8 cellular contexts compared by ENCODE assay signal in genomic region chr3:194486540-194487288, GRCh38. TPM values are rescaled to one million over a fixed set of nuclear protein-coding genes. Genes with fewer than 3 reads are reported as not detected.
A peak's percentile ranks its signal among the peaks of the same experiment; 100 is the strongest.
DNase-seq lines count a peak whose midpoint lies in the region; ATAC-seq and TF ChIP-seq lines count a peak whose summit lies in the region.

Gene ATP13A3, minus strand, starts transcription at chr3:194487002. Its CDS starts 24,812 bp downstream, at chr3:194462190.

- no peak for TF ChIP-seq EP300 in transverse colon (IDR thresholded peaks at IDR 0.05; ENCODE audit: low read depth)

- H3K4me1 ChIP-seq in trophoblast cell (ENCODE audit: control insufficient read depth in 1 of 2, insufficient read depth in 2 of 2, low read length in 2 of 2) (peaks cover 15 to 16% of the 10 kb centered on the region in 2 experiments), transverse colon (peaks cover 11 to 33% (median 27%) of the 10 kb centered on the region in 4 donors)

- peak within 1 kb of the TSS; percentile 78 for H3K9ac ChIP-seq in trophoblast cell (ENCODE audit: low read length)

- H3K27ac Mint-ChIP-seq in activated naive CD8-positive, alpha-beta T cell treated with anti-CD3 and anti-CD28 coated beads, Interleukin-2, amount 50 U/mL, for 24 hours: peak within 1 kb of the TSS; percentile 92

- intact Hi-C loops in Right ventricle myocardium superior (cut with DNase I) (loop anchor here (5.0 kb wide), 1 partner anchor 96 kb away; no protein-coding TSS in a partner anchor), transverse colon (cut with DNase I; ENCODE audit: low total_unique reads) (loop anchor here (5.0 kb wide), 1 partner anchor 96 kb away; no protein-coding TSS in a partner anchor)

- H4K8ac ChIP-seq in trophoblast cell (ENCODE audit: low read depth, low read length): peak within 1 kb of the TSS; percentile 55

- TF ChIP-seq POLR2A in transverse colon (IDR thresholded peaks at IDR 0.05): peak; percentile 87

- H3K79me2 ChIP-seq in trophoblast cell (ENCODE audit: control insufficient read depth, insufficient read depth, low read length, poor library complexity): peaks cover 9% of the 10 kb centered on the region

- H3K9me3 Mint-ChIP-seq in activated naive CD8-positive, alpha-beta T cell treated with anti-CD3 and anti-CD28 coated beads, Interleukin-2, amount 50 U/mL, for 24 hours: no peaks in the 10 kb centered on the region

- ATAC-seq in HG02759 (IDR thresholded peaks at IDR 0.05; ENCODE audit: unreplicated experiment): peak; percentile 79
- peak; percentile 71 for ATAC-seq in activated naive CD8-positive, alpha-beta T cell treated with anti-CD3 and anti-CD28 coated beads, Interleukin-2, amount 50 U/mL, for 24 hours
- peak; percentile 97 for ATAC-seq in Right ventricle myocardium superior (ENCODE audit: poor library complexity)

- peaks cover 0 to 2% of the 10 kb centered on the region in 2 experiments for H3K36me3 ChIP-seq in trophoblast cell (ENCODE audit: control insufficient read depth in 1 of 2, insufficient read depth in 2 of 2, low read length in 2 of 2)
- no peaks in the 10 kb centered on the region for H3K36me3 ChIP-seq in transverse colon

- peaks cover 27% of the 10 kb centered on the region for H3K36me3 Mint-ChIP-seq in activated naive CD8-positive, alpha-beta T cell treated with anti-CD3 and anti-CD28 coated beads, Interleukin-2, amount 50 U/mL, for 24 hours (ENCODE audit: low read depth)

- peaks cover 70% of the 10 kb centered on the region for H3K4me1 Mint-ChIP-seq in activated naive CD8-positive, alpha-beta T cell treated with anti-CD3 and anti-CD28 coated beads, Interleukin-2, amount 50 U/mL, for 24 hours

- peak within 1 kb of the TSS; percentile 94 for H2AK5ac ChIP-seq in trophoblast cell (ENCODE audit: low read length)

- H3K4me3 Mint-ChIP-seq in activated naive CD8-positive, alpha-beta T cell treated with anti-CD3 and anti-CD28 coated beads, Interleukin-2, amount 50 U/mL, for 24 hours: peak within 1 kb of the TSS; percentile 89

- peak within 1 kb of the TSS; percentile 69 for H3K14ac ChIP-seq in trophoblast cell (ENCODE audit: low read length)

- H3K4me3 ChIP-seq in GM12865 (ENCODE audit: low read depth, low read length) (peak within 1 kb of the TSS; percentile 88), trophoblast cell (ENCODE audit: low read depth, low read length) (peak within 1 kb of the TSS; percentile 95), transverse colon (peak within 1 kb of the TSS; percentile 63 to 72 (median 69))

- peak within 1 kb of the TSS; percentile 83 for H4K91ac ChIP-seq in trophoblast cell (ENCODE audit: low read depth, low read length)

- DNase-seq in GM12865 (ENCODE audit: low read depth) (peak; percentile 97), NCI-H1417 treated with DMSO at 0.1 percent for 48 hours (lab: John Stamatoyannopoulos, UW) (peak; percentile 67), SW480 (ENCODE audit: low spot score) (peak; percentile 90), Right ventricle myocardium superior (peak; percentile 93), trophoblast cell (peak; percentile 82 to 94), transverse colon (peak; percentile 92)
- DNase-seq in activated naive CD8-positive, alpha-beta T cell treated with anti-CD3 and anti-CD28 coated beads, Interleukin-2, amount 50 U/mL, for 24 hours: peak; percentile 88

- no peaks in the 10 kb centered on the region for H3K27me3 ChIP-seq in trophoblast cell (ENCODE audit: insufficient read depth, low read length)
- no peaks in the 10 kb centered on the region for H3K27me3 ChIP-seq in transverse colon

- peak within 1 kb of the TSS; percentile 78 for H3K18ac ChIP-seq in trophoblast cell (ENCODE audit: low read length)

- TF ChIP-seq CTCF in GM12865 (IDR thresholded peaks at IDR 0.05; ENCODE audit: insufficient read depth, low read depth, low read length, missing control alignments) (no peak), transverse colon (IDR thresholded peaks at IDR 0.05) (no peak)

- peak within 1 kb of the TSS; percentile 7 for H3K23ac ChIP-seq in trophoblast cell (ENCODE audit: low read length)

- peak within 1 kb of the TSS; percentile 49 for H3K27ac ChIP-seq in trophoblast cell (ENCODE audit: low read depth, low read length)
- peak within 1 kb of the TSS; percentile 85 to 96 (median 90) for H3K27ac ChIP-seq in transverse colon

- in situ Hi-C loops in transverse colon (cut with MboI; ENCODE audit: low pct_ligation_motif_present in 1 of 4, low pct_unique_long_range_greater_than_20kb in 1 of 4, low sequenced_read_pairs in 3 of 4): loop anchor here in 1 of 4 donors (10.0 kb wide), 1 partner anchor 98 kb away; no protein-coding TSS in a partner anchor

- H4K12ac ChIP-seq in trophoblast cell (ENCODE audit: low read depth, low read length): no peak within 1 kb of the TSS

- WGBS in trophoblast cell (ENCODE audit: extremely low coverage, insufficient coverage, insufficient read length): no CpG with 5 or more reads among the region's 99 CpGs
- 0 to 2% methylated on average over 9 to 34 of the region's 99 CpGs for whole genome bisulfite sequencing in transverse colon (ENCODE audit: low coverage in 1 of 2), 2 donors

- no peaks in the 10 kb centered on the region for H3K27me3 Mint-ChIP-seq in activated naive CD8-positive, alpha-beta T cell treated with anti-CD3 and anti-CD28 coated beads, Interleukin-2, amount 50 U/mL, for 24 hours

- H3K79me1 ChIP-seq in trophoblast cell (ENCODE audit: low read length): peaks cover 9% of the 10 kb centered on the region

- peak within 1 kb of the TSS; percentile 99 for H3K4ac ChIP-seq in trophoblast cell (ENCODE audit: low read depth, low read length)

- no peaks in the 10 kb centered on the region for H3K9me3 ChIP-seq in trophoblast cell (ENCODE audit: insufficient read depth, low read depth, low read length)
- no peaks in the 10 kb centered on the region for H3K9me3 ChIP-seq in transverse colon

- H2AFZ ChIP-seq in trophoblast cell (ENCODE audit: insufficient read depth, low read length, poor library complexity): peak within 1 kb of the TSS; percentile 73

- H2BK5ac ChIP-seq in trophoblast cell (ENCODE audit: low read depth, low read length, poor library complexity): peak within 1 kb of the TSS; percentile 59

- peak within 1 kb of the TSS; percentile 99 for H3K4me2 ChIP-seq in trophoblast cell (ENCODE audit: low read length)

- peak within 1 kb of the TSS; percentile 24 for H2BK120ac ChIP-seq in trophoblast cell (ENCODE audit: insufficient read depth, low read length, poor library complexity)

- peak within 1 kb of the TSS; percentile 76 for H2BK12ac ChIP-seq in trophoblast cell (ENCODE audit: low read length)

RNA-seq across cellular contexts. Expression of gene ATP13A3, which starts in this region (rescaled TPM):
- total RNA-seq in Right ventricle myocardium superior (60.4 TPM), transverse colon (100 to 1,000 TPM in 2 of 4 donors, 10 to 100 TPM in 2; 23.6 to 129 (median 69.8) TPM)
- 26.6 and 27.4 TPM in 2 replicates for polyA plus RNA-seq in trophoblast cell (2013)

Comparison
In these comparisons a context has a peak if more than half of its experiments do, and no peak if none do; other contexts are left out.
1. Peak in every context shown above with its lines: DNase-seq, ATAC-seq, H3K4me3 ChIP-seq and H3K27ac ChIP-seq.